ENCODE assay signal across 8 cellular contexts in the genomic region with DNA sequence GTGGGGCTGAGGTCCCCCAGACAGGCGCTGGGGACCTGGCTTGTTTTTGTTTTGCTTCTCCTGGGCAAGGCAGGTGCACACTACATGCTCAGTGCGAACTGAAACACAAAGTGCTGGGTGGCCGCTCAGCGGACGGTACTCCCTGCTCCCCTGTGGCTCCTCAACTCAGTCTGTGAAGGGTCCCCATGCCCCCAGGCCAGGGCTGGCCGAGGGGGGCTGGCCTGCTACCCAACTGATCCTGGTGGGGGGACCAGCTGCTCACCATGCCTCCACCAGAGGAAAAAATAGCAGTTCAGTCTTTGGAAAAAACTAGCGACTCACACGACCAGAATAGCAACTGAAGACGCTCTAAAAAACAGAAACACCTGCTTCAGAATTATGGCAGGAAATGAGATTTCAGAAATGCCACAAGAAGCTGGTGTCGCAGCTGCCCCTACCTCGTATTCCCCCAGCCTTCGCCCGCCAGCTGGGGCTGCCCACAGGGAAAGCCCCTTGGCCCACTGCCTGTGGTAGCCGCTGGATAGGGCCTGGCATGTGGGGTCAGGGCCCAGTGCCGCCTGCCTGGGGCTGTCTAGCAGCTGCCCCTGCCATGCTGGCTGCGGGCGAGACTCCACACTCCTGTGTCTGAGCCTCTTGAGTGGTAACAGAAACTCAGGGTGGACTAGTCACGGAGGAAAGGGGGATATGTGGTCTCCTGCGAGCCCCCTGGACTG. TPM values are rescaled to one million over a fixed set of nuclear protein-coding genes. Genes with fewer than 3 reads are reported as not detected.
DNase-seq lines count a peak whose midpoint lies in the region; ATAC-seq and TF ChIP-seq lines count a peak whose summit lies in the region.

No MANE protein-coding gene starts in this region.

- ATAC-seq in GM19035 (IDR thresholded peaks at IDR 0.05; ENCODE audit: unreplicated experiment) (peak; percentile 70), HG03060 (IDR thresholded peaks at IDR 0.05; ENCODE audit: low read depth, unreplicated experiment) (peak; percentile 40), naive B cell (ENCODE audit: low read depth in 2 of 2) (peak; percentile 68 to 75)

- CTCF ChIA-PET in RWPE1 (lab: Yijun Ruan, JAX) = no interaction called here

- no peaks in the 10 kb centered on the region for H3K27me3 Mint-ChIP-seq in naive B cell

- DNase-seq in activated CD4-positive, alpha-beta T cell treated with anti-CD3 and anti-CD28 coated beads for 48 hours = peak; percentile 59
- DNase-seq in naive B cell = peak; percentile 73
- no peak for DNase-seq in NCI-H2107 (lab: John Stamatoyannopoulos, UW)
- no peak for DNase-seq in RWPE1 (ENCODE audit: low spot score)
- DNase-seq in anterior cingulate cortex (lab: John Stamatoyannopoulos, UW) = no peak
- no peak for DNase-seq in amniotic stem cell (lab: John Stamatoyannopoulos, UW)

- TF ChIP-seq CTCF in RWPE1 (conservative IDR thresholded peaks at IDR 0.05; ENCODE audit: low read depth) = no peak

- H3K4me1 Mint-ChIP-seq in naive B cell = peaks cover 32 to 53% (median 39%) of the 10 kb centered on the region in 3 donors

- peak overlapping the region; percentile 83 to 97 (median 93) for H3K4me3 Mint-ChIP-seq in naive B cell

- peak overlapping the region; percentile 98 to 99 (median 98) for H3K27ac Mint-ChIP-seq in naive B cell

- H3K27ac ChIP-seq in RWPE1 = no peak overlapping the region

- no peaks in the 10 kb centered on the region for H3K36me3 Mint-ChIP-seq in naive B cell

- H3K9me3 Mint-ChIP-seq in naive B cell = no peaks in the 10 kb centered on the region

- POLR2A ChIA-PET in RWPE1 (lab: Yijun Ruan, JAX; ENCODE audit: low non-redundant PET) = no interaction called here

RNA-seq across cellular contexts. Expression of a gene that starts 43.7 kb away (rescaled TPM):
- 10 to 100 TPM in 2 of 6 donors, 1 to 10 TPM in 4; 6.6 to 13.4 (median 8.7) TPM for polyA plus RNA-seq in naive B cell (ENCODE audit: low read depth in 6 of 6)

Comparison
In these comparisons a context has a peak if more than half of its experiments do, and no peak if none do; other contexts are left out.
1. DNase-seq: peak in activated CD4-positive, alpha-beta T cell treated with anti-CD3 and anti-CD28 coated beads for 48 hours (single experiment) and naive B cell (single experiment); none in NCI-H2107 (single experiment), RWPE1 (single experiment), anterior cingulate cortex (0 of 58) and amniotic stem cell (single experiment).
2. Peak in every context shown above with its lines, with median percentiles within 50 percentile points of each other: ATAC-seq.